28 cellular contexts compared by ENCODE assay signal in genomic region chr16:49524578-49525315, GRCh38.
DNase-seq lines count a peak whose midpoint lies in the region; ATAC-seq, FAIRE-seq and TF ChIP-seq lines count a peak whose summit lies in the region.
"Had no signal": no experiment of that assay in that cellular context is flagged by ENCODE, and none has a peak within 500 bp of the region (broad histone marks: within the 10 kb centered on the region; RNA-seq: fewer than 3 reads in every experiment).

No MANE protein-coding gene starts in this region.

- POLR2A ChIA-PET in HepG2 (lab: Yijun Ruan, JAX): no interaction called here

- no peaks in the 10 kb centered on the region for H3K36me3 ChIP-seq in HepG2 (replicated peaks in 1 of 2; ENCODE audit: control insufficient read depth in 1 of 2, insufficient read depth in 2 of 2, low read length in 2 of 2)
- no peaks in the 10 kb centered on the region for H3K36me3 ChIP-seq in right lobe of liver
- H3K36me3 ChIP-seq: MG63 had no signal

- TF ChIP-seq POLR2A in HepG2 (IDR thresholded peaks at IDR 0.05; ENCODE audit: insufficient read depth in 1 of 2, low read depth in 2 of 2, low read length in 2 of 2): no peak
- TF ChIP-seq POLR2A in right lobe of liver (IDR thresholded peaks at IDR 0.05): no peak

- no peak overlapping the region for H3K9ac ChIP-seq in HepG2 (ENCODE audit: insufficient read depth, low read depth, low read length)

- peak; percentile 10; the same call in 2 of the 3 replicates for ATAC-seq in HepG2
- no peak for ATAC-seq in right lobe of liver
- ATAC-seq in HG02588 (IDR thresholded peaks at IDR 0.05; ENCODE audit: unreplicated experiment): no peak
- ATAC-seq: activated naive CD8-positive, alpha-beta T cell treated with anti-CD3 and anti-CD28 coated beads, Interleukin-2, amount 50 U/mL, for 24 hours; activated T-cell treated with anti-CD3 and anti-CD28 coated beads, Interleukin-2, amount 50 U/mL, for 4 hours; left lobe of liver; psoas muscle had no signal

- H3K9me3 ChIP-seq in HepG2 (ENCODE audit: low read length): no peaks in the 10 kb centered on the region
- no peaks in the 10 kb centered on the region for H3K9me3 ChIP-seq in right lobe of liver
- H3K9me3 ChIP-seq: MG63, psoas muscle, tibial artery had no signal

- FAIRE-seq in HepG2 (lab: Jason Lieb, UNC): no peak
- FAIRE-seq: A204.1 had no signal

- in situ Hi-C loops in HepG2 (cut with HindIII; ENCODE audit: extremely low pct_ligation_motif_present, low pct_unique_long_range_greater_than_20kb): no loop called here

- 34% methylated on average over 14 of the region's 20 CpGs for WGBS in HepG2 (ENCODE audit: low lambda C conversion rate)
- 27% methylated on average over 5 of the region's 20 CpGs for WGBS in right lobe of liver (ENCODE audit: insufficient coverage, low coverage, low lambda C conversion rate, missing lambda C conversion rate)

- H3K4me1 ChIP-seq in HepG2 (ENCODE audit: insufficient read depth, low read length): no peaks in the 10 kb centered on the region
- H3K4me1 ChIP-seq in right lobe of liver: no peaks in the 10 kb centered on the region
- H3K4me1 ChIP-seq: psoas muscle, tibial artery had no signal

- H3K4me3 Mint-ChIP-seq in nephron: peak overlapping the region in 1 of 3 experiments; percentile 45
- H3K4me3 Mint-ChIP-seq in activated T-cell treated with anti-CD3 and anti-CD28 coated beads, Interleukin-2, amount 50 U/mL, for 24 hours: no peak overlapping the region
- H3K4me3 Mint-ChIP-seq: activated naive CD8-positive, alpha-beta T cell treated with anti-CD3 and anti-CD28 coated beads, Interleukin-2, amount 50 U/mL, for 24 hours; activated T-cell treated with anti-CD3 and anti-CD28 coated beads, Interleukin-2, amount 50 U/mL, for 4 hours; central memory CD8-positive, alpha-beta T cell; immature natural killer cell; stimulated activated naive CD8-positive, alpha-beta T cell treated with anti-CD3 and anti-CD28 coated beads, Interleukin-15, Interleukin-2, amounts not matched to agents 100 ng/mL and 50 ng/mL, for 24 hours had no signal

- TF ChIP-seq EP300 in HepG2 (IDR thresholded peaks at IDR 0.05; ENCODE audit: low read depth in 2 of 2, low read length in 2 of 2) (no peak), HepG2 (CRISPR knock-in tag; IDR thresholded peaks at IDR 0.05; ENCODE audit: borderline replicate concordance) (no peak)

- no peak overlapping the region for H3K4me2 ChIP-seq in HepG2 (ENCODE audit: low read depth, low read length)

- peaks cover 27% of the 10 kb centered on the region for H3K36me3 Mint-ChIP-seq in nephron (ENCODE audit: low read depth)
- H3K36me3 Mint-ChIP-seq in activated T-cell treated with anti-CD3 and anti-CD28 coated beads, Interleukin-2, amount 50 U/mL, for 24 hours (ENCODE audit: low read depth): no peaks in the 10 kb centered on the region
- H3K36me3 Mint-ChIP-seq: CD8-positive, alpha-beta memory T cell; immature natural killer cell had no signal

- peak overlapping the region; percentile 41 to 93 (median 84) for H3K27ac Mint-ChIP-seq in nephron
- H3K27ac Mint-ChIP-seq in activated T-cell treated with anti-CD3 and anti-CD28 coated beads, Interleukin-2, amount 50 U/mL, for 24 hours: no peak overlapping the region
- H3K27ac Mint-ChIP-seq: activated naive CD8-positive, alpha-beta T cell treated with anti-CD3 and anti-CD28 coated beads, Interleukin-2, amount 50 U/mL, for 24 hours; immature natural killer cell; stimulated activated naive CD8-positive, alpha-beta T cell treated with anti-CD3 and anti-CD28 coated beads, Interleukin-15, Interleukin-2, amounts not matched to agents 100 ng/mL and 50 ng/mL, for 24 hours had no signal

- H3K27me3 Mint-ChIP-seq in nephron (ENCODE audit: low read depth): no peaks in the 10 kb centered on the region
- no peaks in the 10 kb centered on the region for H3K27me3 Mint-ChIP-seq in activated T-cell treated with anti-CD3 and anti-CD28 coated beads, Interleukin-2, amount 50 U/mL, for 24 hours
- H3K27me3 Mint-ChIP-seq: central memory CD8-positive, alpha-beta T cell; stimulated activated naive CD8-positive, alpha-beta T cell treated with anti-CD3 and anti-CD28 coated beads, Interleukin-15, Interleukin-2, amounts not matched to agents 100 ng/mL and 50 ng/mL, for 24 hours had no signal

- DNase-seq in HepG2 (ENCODE audit: low spot score) (no peak), right lobe of liver (no peak), NCI-H524 treated with DMSO at 0.1 percent for 48 hours (lab: John Stamatoyannopoulos, UW) (peak; percentile 91), SK-N-DZ (ENCODE audit: low spot score) (no peak), NCI-H1105 (lab: John Stamatoyannopoulos, UW) (no peak)
- no peak for DNase-seq in activated T-cell treated with anti-CD3 and anti-CD28 coated beads, Interleukin-2, amount 50 U/mL, for 24 hours
- DNase-seq: activated CD4-positive, alpha-beta T cell treated with anti-CD3 and anti-CD28 coated beads for 48 hours; activated naive CD8-positive, alpha-beta T cell treated with anti-CD3 and anti-CD28 coated beads, Interleukin-2, amount 50 U/mL, for 24 hours; activated T-cell treated with anti-CD3 and anti-CD28 coated beads, Interleukin-2, amount 50 U/mL, for 4 hours; CD8-positive, alpha-beta memory T cell; GOT3; immature natural killer cell; mesendoderm; MG63; NCI-H1436; NCI-H526 treated with DMSO at 0.1 percent for 48 hours; psoas muscle; T-helper 2 cell; tibial artery had no signal

- no peaks in the 10 kb centered on the region for H4K20me1 ChIP-seq in HepG2 (ENCODE audit: insufficient read depth, low read length)

- TF ChIP-seq CTCF in HepG2 (CRISPR knock-in tag; IDR thresholded peaks at IDR 0.05) (no peak), right lobe of liver (IDR thresholded peaks at IDR 0.05) (no peak), nephron (IDR thresholded peaks at IDR 0.05; ENCODE audit: unreplicated experiment in 3 of 3) (no peak)

- peaks cover 78% of the 10 kb centered on the region for H3K4me1 Mint-ChIP-seq in nephron
- H3K4me1 Mint-ChIP-seq in activated T-cell treated with anti-CD3 and anti-CD28 coated beads, Interleukin-2, amount 50 U/mL, for 24 hours (ENCODE audit: low read depth): peaks cover 8% of the 10 kb centered on the region

- H3K4me3 ChIP-seq in HepG2 (replicated peaks in 1 of 3; ENCODE audit: insufficient read depth in 1 of 3, low read depth in 2 of 3, low read length in 3 of 3) (no peak overlapping the region), right lobe of liver (no peak overlapping the region)
- H3K4me3 ChIP-seq: MG63, psoas muscle, SK-N-MC, tibial artery had no signal

- no TSS peak for BruUV-seq in HepG2 (replicated peaks; lab: Mats Ljungman, UMichigan)

- no peak overlapping the region for H2AFZ ChIP-seq in HepG2 (ENCODE audit: low read length)

- H3K27me3 ChIP-seq in HepG2 (ENCODE audit: control insufficient read depth in 1 of 2, insufficient read depth in 2 of 2, low read length in 2 of 2): peaks cover 2 to 14% of the 10 kb centered on the region in 2 experiments; a peak in 4 of 5 replicates
- H3K27me3 ChIP-seq in right lobe of liver: no peaks in the 10 kb centered on the region
- H3K27me3 ChIP-seq: MG63, tibial artery had no signal

- TF ChIP-seq RAD21 in HepG2 (CRISPR knock-in tag; IDR thresholded peaks at IDR 0.05): no peak

- no peaks in the 10 kb centered on the region for H3K79me2 ChIP-seq in HepG2 (ENCODE audit: insufficient read depth, low read length)

- H3K9me3 Mint-ChIP-seq in nephron: no peaks in the 10 kb centered on the region
- no peaks in the 10 kb centered on the region for H3K9me3 Mint-ChIP-seq in activated T-cell treated with anti-CD3 and anti-CD28 coated beads, Interleukin-2, amount 50 U/mL, for 24 hours
- H3K9me3 Mint-ChIP-seq: activated naive CD8-positive, alpha-beta T cell treated with anti-CD3 and anti-CD28 coated beads, Interleukin-2, amount 50 U/mL, for 24 hours; activated T-cell treated with anti-CD3 and anti-CD28 coated beads, Interleukin-2, amount 50 U/mL, for 4 hours; central memory CD8-positive, alpha-beta T cell; immature natural killer cell; stimulated activated naive CD8-positive, alpha-beta T cell treated with anti-CD3 and anti-CD28 coated beads, Interleukin-15, Interleukin-2, amounts not matched to agents 100 ng/mL and 50 ng/mL, for 24 hours had no signal

- H3K27ac ChIP-seq in HepG2 (ENCODE audit: extremely low read length, insufficient read depth, low read length) (no peak overlapping the region), right lobe of liver (no peak overlapping the region)
- H3K27ac ChIP-seq: psoas muscle, RWPE1, SK-N-MC, tibial artery, VCaP had no signal

- intact Hi-C loops in HepG2 (cut with micrococcal nuclease; ENCODE audit: unreplicated experiment): no loop called here
- intact Hi-C loops in right lobe of liver (cut with DNase I): no loop called here

- CTCF ChIA-PET in HepG2 (lab: Yijun Ruan, JAX; ENCODE audit: low intra/inter-chr PET ratio, low total read pairs): no interaction called here

TF ChIP-seq in HepG2, 621 proteins besides CTCF, POLR2A, EP300 and RAD21 (continues in another document):
- TF ChIP-seq AFF4 (CRISPR knock-in tag; IDR thresholded peaks at IDR 0.05) (no peak), ZNF564 (CRISPR knock-in tag; IDR thresholded peaks at IDR 0.05) (no peak), MXI1 (IDR thresholded peaks at IDR 0.05; ENCODE audit: borderline replicate concordance, low read depth, low read length) (no peak)
